9 cellular contexts compared by ENCODE assay signal in genomic region chr1:156149374-156150106, GRCh38. TPM values are rescaled to one million over a fixed set of nuclear protein-coding genes. Genes with fewer than 3 reads are reported as not detected.
DNase-seq lines count a peak whose midpoint lies in the region; ATAC-seq, FAIRE-seq and TF ChIP-seq lines count a peak whose summit lies in the region.
"Had no signal": no experiment of that assay in that cellular context is flagged by ENCODE, and none has a peak within 500 bp of the region (broad histone marks: within the 10 kb centered on the region; RNA-seq: fewer than 3 reads in every experiment).

No MANE protein-coding gene starts in this region.

- H3K9me3 Mint-ChIP-seq in glutamatergic neuron (ENCODE audit: unreplicated experiment), result peaks cover 2% of the 10 kb centered on the region

- H3K36me3 ChIP-seq in HepG2 (replicated peaks in 1 of 2; ENCODE audit: control insufficient read depth in 1 of 2, insufficient read depth in 2 of 2, low read length in 2 of 2), result no peaks in the 10 kb centered on the region
- H3K36me3 ChIP-seq in sigmoid colon, result no peaks in the 10 kb centered on the region

- peaks cover 9% of the 10 kb centered on the region for H3K4me1 Mint-ChIP-seq in glutamatergic neuron (ENCODE audit: low read depth, unreplicated experiment)

- H3K9ac ChIP-seq in HepG2 (ENCODE audit: insufficient read depth, low read depth, low read length), result no peak overlapping the region

- no peak for TF ChIP-seq EP300 in HepG2 (IDR thresholded peaks at IDR 0.05; ENCODE audit: low read depth in 2 of 2, low read length in 2 of 2)
- TF ChIP-seq EP300 in HepG2 (CRISPR knock-in tag; IDR thresholded peaks at IDR 0.05; ENCODE audit: borderline replicate concordance), result no peak
- no peak for TF ChIP-seq EP300 in sigmoid colon (IDR thresholded peaks at IDR 0.05)

- in situ Hi-C loops in HepG2 (cut with HindIII; ENCODE audit: extremely low pct_ligation_motif_present, low pct_unique_long_range_greater_than_20kb), result no loop called here

- H2AFZ ChIP-seq in HepG2 (ENCODE audit: low read length), result no peak overlapping the region

- H3K4me1 ChIP-seq in HepG2 (ENCODE audit: insufficient read depth, low read length), result peaks cover 69% of the 10 kb centered on the region
- H3K4me1 ChIP-seq in sigmoid colon, result peaks cover 0 to 22% (median 20%) of the 10 kb centered on the region in 4 donors

- no peak overlapping the region for H3K27ac Mint-ChIP-seq in glutamatergic neuron (ENCODE audit: unreplicated experiment)

- no TSS peak for BruUV-seq in HepG2 (replicated peaks; lab: Mats Ljungman, UMichigan)

- no peaks in the 10 kb centered on the region for H3K36me3 Mint-ChIP-seq in glutamatergic neuron (ENCODE audit: unreplicated experiment)

- WGBS in HepG2 (ENCODE audit: low lambda C conversion rate), result 74% methylated on average over 12 of the region's 17 CpGs
- 46 to 50% methylated on average over 17 of the region's 17 CpGs for WGBS in sigmoid colon, 2 donors

- no peaks in the 10 kb centered on the region for H3K79me2 ChIP-seq in HepG2 (ENCODE audit: insufficient read depth, low read length)

- TF ChIP-seq RAD21 in HepG2 (CRISPR knock-in tag; IDR thresholded peaks at IDR 0.05), result no peak

- TF ChIP-seq POLR2A in HepG2 (IDR thresholded peaks at IDR 0.05; ENCODE audit: insufficient read depth in 1 of 2, low read depth in 2 of 2, low read length in 2 of 2) (no peak), sigmoid colon (IDR thresholded peaks at IDR 0.05) (no peak)

- FAIRE-seq in HepG2 (lab: Jason Lieb, UNC), result no peak

- TF ChIP-seq CTCF in GM12875 (IDR thresholded peaks at IDR 0.05; ENCODE audit: borderline replicate concordance, insufficient read depth, low read depth, low read length) (no peak), glutamatergic neuron (IDR thresholded peaks at IDR 0.05; ENCODE audit: partially characterized antibody, unreplicated experiment) (no peak), foreskin fibroblast (IDR thresholded peaks at IDR 0.05; ENCODE audit: low read depth, low read length) (no peak), HepG2 (CRISPR knock-in tag; IDR thresholded peaks at IDR 0.05) (no peak), sigmoid colon (IDR thresholded peaks at IDR 0.05) (no peak)

- H3K4me2 ChIP-seq in HepG2 (ENCODE audit: low read depth, low read length), result no peak overlapping the region

- POLR2A ChIA-PET in HepG2 (lab: Yijun Ruan, JAX), result interaction anchor here (1.7 to 2.1 kb wide), 3 partner anchors 63 to 80 kb away, joined by 3 to 12 read pairs (median 5); partner anchors contain the start of gene PMF1

- CTCF ChIA-PET in HepG2 (lab: Yijun Ruan, JAX; ENCODE audit: low intra/inter-chr PET ratio, low total read pairs), result no interaction called here

- H3K9me3 ChIP-seq in HepG2 (ENCODE audit: low read length) (no peaks in the 10 kb centered on the region), sigmoid colon (no peaks in the 10 kb centered on the region)

- H3K27ac ChIP-seq in HepG2 (ENCODE audit: extremely low read length, insufficient read depth, low read length), result no peak overlapping the region
- no peak overlapping the region for H3K27ac ChIP-seq in sigmoid colon

- H4K20me1 ChIP-seq in HepG2 (ENCODE audit: insufficient read depth, low read length), result no peaks in the 10 kb centered on the region

- H3K27me3 Mint-ChIP-seq in glutamatergic neuron (ENCODE audit: unreplicated experiment), result peaks cover 7% of the 10 kb centered on the region

- H3K4me3 ChIP-seq in GM12875 (ENCODE audit: low read depth, low read length), result peak overlapping the region; percentile 42
- H3K4me3 ChIP-seq in foreskin fibroblast (ENCODE audit: low read depth in 1 of 2, low read length in 2 of 2), result no peak overlapping the region
- H3K4me3 ChIP-seq in HepG2 (replicated peaks in 1 of 3; ENCODE audit: insufficient read depth in 1 of 3, low read depth in 2 of 3, low read length in 3 of 3), result no peak overlapping the region
- no peak overlapping the region for H3K4me3 ChIP-seq in sigmoid colon

- peak; percentile 51 for ATAC-seq in GM19455 (IDR thresholded peaks at IDR 0.05; ENCODE audit: unreplicated experiment)
- peak; percentile 46 for ATAC-seq in HG03280 (IDR thresholded peaks at IDR 0.05; ENCODE audit: unreplicated experiment)
- ATAC-seq in HepG2, result no peak

- no peak for DNase-seq in glutamatergic neuron
- no peak for DNase-seq in foreskin fibroblast
- no peak for DNase-seq in GOT3 (lab: John Stamatoyannopoulos, UW)
- DNase-seq in HepG2 (ENCODE audit: low spot score), result no peak
- DNase-seq in sigmoid colon, result no peak
- DNase-seq: NCI-H1092 had no signal

- H3K27me3 ChIP-seq in HepG2 (ENCODE audit: control insufficient read depth in 1 of 2, insufficient read depth in 2 of 2, low read length in 2 of 2) (peaks cover 0 to 11% of the 10 kb centered on the region in 2 experiments; a peak in 3 of 5 replicates), sigmoid colon (peaks cover 5 to 34% (median 18%) of the 10 kb centered on the region in 3 donors)

- intact Hi-C loops in HepG2 (cut with micrococcal nuclease; ENCODE audit: unreplicated experiment), result loop anchor here (5.0 kb wide), 1 partner anchor 33 kb away; no protein-coding TSS in a partner anchor
- intact Hi-C loops in sigmoid colon (cut with DNase I), result no loop called here

- H3K4me3 Mint-ChIP-seq in glutamatergic neuron (ENCODE audit: unreplicated experiment), result peak overlapping the region; percentile 43

RNA-seq across cellular contexts. Expression of gene SEMA4A, which starts 3.8 kb away (rescaled TPM):
- total RNA-seq in glutamatergic neuron (ENCODE audit: unreplicated experiment), result 4.0 TPM
- total RNA-seq in HepG2 (2016; rRNA removed; fragmentation: Illumina TruSeq; extraction: Trizol), result 0.09 TPM in 1 of 2 replicates, not detected in the other
- total RNA-seq in HepG2 (2016; cell fraction: cytosol; rRNA removed; fragmentation: Illumina TruSeq; extraction: Trizol; ENCODE audit: low read depth), result not detected in 2 replicates
- 0.15 TPM in 1 of 2 replicates, not detected in the other for total RNA-seq in HepG2 (2016; cell fraction: insoluble cytoplasmic fraction; rRNA removed; fragmentation: Illumina TruSeq; extraction: Trizol)
- not detected in 2 replicates for total RNA-seq in HepG2 (2016; cell fraction: membrane; rRNA removed; fragmentation: Illumina TruSeq; extraction: Trizol)
- 0.13 TPM in 1 of 2 replicates, not detected in the other for total RNA-seq in HepG2 (2016; cell fraction: nucleus; rRNA removed; fragmentation: Illumina TruSeq; extraction: Trizol)
- 0.14 and 0.20 TPM in 2 replicates for polyA plus RNA-seq in HepG2 (2011; rRNA removed)
- 0.08 and 0.09 TPM in 2 replicates for polyA plus RNA-seq in HepG2 (2011; cell fraction: cytosol; rRNA removed)
- polyA plus RNA-seq in HepG2 (2011; cell fraction: nucleus; rRNA removed), result 0.21 and 0.61 TPM in 2 replicates
- 0.19 and 0.21 TPM in 2 replicates for polyA plus RNA-seq in HepG2 (2012)
- not detected in 2 replicates for polyA plus RNA-seq in HepG2 (2016; cell fraction: cytosol; fragmentation: Illumina TruSeq; extraction: Trizol; ENCODE audit: low read depth)
- 0.45 TPM in 1 of 2 replicates, not detected in the other for polyA plus RNA-seq in HepG2 (2016; cell fraction: insoluble cytoplasmic fraction; fragmentation: Illumina TruSeq; extraction: Trizol; ENCODE audit: low read depth)
- not detected in 2 replicates for polyA plus RNA-seq in HepG2 (2016; cell fraction: membrane; fragmentation: Illumina TruSeq; extraction: Trizol; ENCODE audit: low read depth)
- 0.15 TPM in 1 of 2 replicates, not detected in the other for polyA plus RNA-seq in HepG2 (2016; cell fraction: nucleus; fragmentation: Illumina TruSeq; extraction: Trizol; ENCODE audit: insufficient read depth, low read depth)
- polyA minus RNA-seq in HepG2 (2011; rRNA and poly(A)+ RNA removed; ENCODE audit: low replicate concordance), result 0.88 and 18.6 TPM in 2 replicates
- polyA minus RNA-seq in HepG2 (2011; cell fraction: cytosol; rRNA and poly(A)+ RNA removed), result not detected in 2 replicates
- 0.39 TPM in 1 of 2 replicates, not detected in the other for polyA minus RNA-seq in HepG2 (2011; cell fraction: nucleus; rRNA and poly(A)+ RNA removed)
- 1 to 10 TPM; 1.6 to 2.9 (median 1.8) TPM for total RNA-seq in sigmoid colon
- 1 to 10 TPM; 1.4 to 6.3 (median 1.8) TPM for polyA plus RNA-seq in sigmoid colon

RNA-seq across cellular contexts. Expression of gene LMNA, which starts 35.0 kb away (rescaled TPM):
- total RNA-seq in glutamatergic neuron (ENCODE audit: unreplicated experiment), result 47.7 TPM
- total RNA-seq in HepG2 (2016; rRNA removed; fragmentation: Illumina TruSeq; extraction: Trizol), result 190 and 225 TPM in 2 replicates
- 16.7 and 20.3 TPM in 2 replicates for total RNA-seq in HepG2 (2016; cell fraction: cytosol; rRNA removed; fragmentation: Illumina TruSeq; extraction: Trizol; ENCODE audit: low read depth)
- 150 and 214 TPM in 2 replicates for total RNA-seq in HepG2 (2016; cell fraction: insoluble cytoplasmic fraction; rRNA removed; fragmentation: Illumina TruSeq; extraction: Trizol)
- 22.8 and 26.6 TPM in 2 replicates for total RNA-seq in HepG2 (2016; cell fraction: membrane; rRNA removed; fragmentation: Illumina TruSeq; extraction: Trizol)
- 106 and 117 TPM in 2 replicates for total RNA-seq in HepG2 (2016; cell fraction: nucleus; rRNA removed; fragmentation: Illumina TruSeq; extraction: Trizol)
- polyA plus RNA-seq in HepG2 (2011; rRNA removed), result 107 and 110 TPM in 2 replicates
- 79.6 and 122 TPM in 2 replicates for polyA plus RNA-seq in HepG2 (2011; cell fraction: cytosol; rRNA removed)
- 236 and 366 TPM in 2 replicates for polyA plus RNA-seq in HepG2 (2011; cell fraction: nucleus; rRNA removed)
- polyA plus RNA-seq in HepG2 (2012), result 86.7 and 101 TPM in 2 replicates
- polyA plus RNA-seq in HepG2 (2016; cell fraction: cytosol; fragmentation: Illumina TruSeq; extraction: Trizol; ENCODE audit: low read depth), result 11.1 and 13.2 TPM in 2 replicates
- polyA plus RNA-seq in HepG2 (2016; cell fraction: insoluble cytoplasmic fraction; fragmentation: Illumina TruSeq; extraction: Trizol; ENCODE audit: low read depth), result 143 and 179 TPM in 2 replicates
- polyA plus RNA-seq in HepG2 (2016; cell fraction: membrane; fragmentation: Illumina TruSeq; extraction: Trizol; ENCODE audit: low read depth), result 12.6 and 16.9 TPM in 2 replicates
- polyA plus RNA-seq in HepG2 (2016; cell fraction: nucleus; fragmentation: Illumina TruSeq; extraction: Trizol; ENCODE audit: insufficient read depth, low read depth), result 177 and 182 TPM in 2 replicates
- 159 and 307 TPM in 2 replicates for polyA minus RNA-seq in HepG2 (2011; rRNA and poly(A)+ RNA removed; ENCODE audit: low replicate concordance)
- 120 and 130 TPM in 2 replicates for polyA minus RNA-seq in HepG2 (2011; cell fraction: cytosol; rRNA and poly(A)+ RNA removed)
- polyA minus RNA-seq in HepG2 (2011; cell fraction: nucleus; rRNA and poly(A)+ RNA removed), result 67.7 and 70.4 TPM in 2 replicates
- total RNA-seq in sigmoid colon, result 100 to 1,000 TPM; 129 to 241 (median 196) TPM
- 100 to 1,000 TPM; 108 to 229 (median 142) TPM for polyA plus RNA-seq in sigmoid colon

RNA-seq across cellular contexts. Expression of gene SLC25A44, which starts 44.4 kb away (rescaled TPM):
- 66.0 TPM for total RNA-seq in glutamatergic neuron (ENCODE audit: unreplicated experiment)
- 10.7 and 12.4 TPM in 2 replicates for total RNA-seq in HepG2 (2016; rRNA removed; fragmentation: Illumina TruSeq; extraction: Trizol)
- total RNA-seq in HepG2 (2016; cell fraction: cytosol; rRNA removed; fragmentation: Illumina TruSeq; extraction: Trizol; ENCODE audit: low read depth), result 2.6 and 3.8 TPM in 2 replicates
- 11.2 and 11.8 TPM in 2 replicates for total RNA-seq in HepG2 (2016; cell fraction: insoluble cytoplasmic fraction; rRNA removed; fragmentation: Illumina TruSeq; extraction: Trizol)
- 11.4 and 14.2 TPM in 2 replicates for total RNA-seq in HepG2 (2016; cell fraction: membrane; rRNA removed; fragmentation: Illumina TruSeq; extraction: Trizol)
- 8.0 and 11.8 TPM in 2 replicates for total RNA-seq in HepG2 (2016; cell fraction: nucleus; rRNA removed; fragmentation: Illumina TruSeq; extraction: Trizol)
- polyA plus RNA-seq in HepG2 (2011; rRNA removed), result 13.4 and 14.3 TPM in 2 replicates
- polyA plus RNA-seq in HepG2 (2011; cell fraction: cytosol; rRNA removed), result 9.3 and 10.2 TPM in 2 replicates
- 16.0 and 19.8 TPM in 2 replicates for polyA plus RNA-seq in HepG2 (2011; cell fraction: nucleus; rRNA removed)
- polyA plus RNA-seq in HepG2 (2012), result 13.1 and 13.9 TPM in 2 replicates
- 2.3 TPM in 2 replicates for polyA plus RNA-seq in HepG2 (2016; cell fraction: cytosol; fragmentation: Illumina TruSeq; extraction: Trizol; ENCODE audit: low read depth)
- 14.4 and 18.0 TPM in 2 replicates for polyA plus RNA-seq in HepG2 (2016; cell fraction: insoluble cytoplasmic fraction; fragmentation: Illumina TruSeq; extraction: Trizol; ENCODE audit: low read depth)
- 11.1 and 12.7 TPM in 2 replicates for polyA plus RNA-seq in HepG2 (2016; cell fraction: membrane; fragmentation: Illumina TruSeq; extraction: Trizol; ENCODE audit: low read depth)
- 18.3 and 20.7 TPM in 2 replicates for polyA plus RNA-seq in HepG2 (2016; cell fraction: nucleus; fragmentation: Illumina TruSeq; extraction: Trizol; ENCODE audit: insufficient read depth, low read depth)
- 12.6 and 66.8 TPM in 2 replicates for polyA minus RNA-seq in HepG2 (2011; rRNA and poly(A)+ RNA removed; ENCODE audit: low replicate concordance)
- polyA minus RNA-seq in HepG2 (2011; cell fraction: cytosol; rRNA and poly(A)+ RNA removed), result 4.2 and 6.0 TPM in 2 replicates
- polyA minus RNA-seq in HepG2 (2011; cell fraction: nucleus; rRNA and poly(A)+ RNA removed), result 5.8 and 9.9 TPM in 2 replicates
- total RNA-seq in sigmoid colon, result 10 to 100 TPM in 1 of 4 donors, 1 to 10 TPM in 3; 8.6 to 13.3 (median 9.4) TPM
- polyA plus RNA-seq in sigmoid colon, result 10 to 100 TPM in 2 of 3 donors, 1 to 10 TPM in 1; 7.8 to 15.3 (median 11.8) TPM
